Comparison of ENCODE assay signal across 20 cellular contexts in genomic region chr7:26964409-26964808, GRCh38.
DNase-seq lines count a peak whose midpoint lies in the region; FAIRE-seq and TF ChIP-seq lines count a peak whose summit lies in the region.
"Had no signal": no experiment of that assay in that cellular context is flagged by ENCODE, and none has a peak within 500 bp of the region (broad histone marks: within the 10 kb centered on the region; RNA-seq: fewer than 3 reads in every experiment).

No MANE protein-coding gene starts in this region.

- no peak overlapping the region for H3K27ac ChIP-seq in OCI-LY7 (ENCODE audit: low read depth, low read length, poor library complexity, severe bottlenecking)
- H3K27ac ChIP-seq in neutrophil: peak overlapping the region; percentile 51
- H3K27ac ChIP-seq: A549 had no signal

- CTCF ChIA-PET in OCI-LY7 (lab: Charles Lee; ENCODE audit: unreplicated experiment): no interaction called here

- H3K4me1 ChIP-seq in OCI-LY7 (ENCODE audit: insufficient read depth, low read length, poor library complexity, severe bottlenecking) (peaks cover 15% of the 10 kb centered on the region), neutrophil (ENCODE audit: control insufficient read depth in 1 of 2, insufficient read depth in 1 of 2, low read depth in 1 of 2, low read length in 1 of 2) (peaks cover 7 to 12% of the 10 kb centered on the region in 2 experiments)

- H3K9me2 ChIP-seq in OCI-LY7 (ENCODE audit: insufficient read depth, low read length): no peaks in the 10 kb centered on the region

- DNase-seq in NOMO-1 treated with DMSO at 0.1 percent for 48 hours (lab: John Stamatoyannopoulos, UW; ENCODE audit: unreplicated experiment) (peak; percentile 64), NOMO-1 treated with dmso at 0.1 percent for 144 hours (lab: John Stamatoyannopoulos, UW; ENCODE audit: unreplicated experiment) (no peak), Kasumi-1 (lab: John Stamatoyannopoulos, UW) (peak; percentile 78 to 84), OCI-LY7 (ENCODE audit: low spot score) (peak; percentile 14), NCI-H774 (lab: John Stamatoyannopoulos, UW) (no peak), RCC 7860 (ENCODE audit: low spot score) (no peak), MG63 (no peak)
- DNase-seq: CD4-positive, alpha-beta T cell; COR-L47; DMS79; GOT3; HCEC 1CT; MM.1S; NCI-H187; NCI-H2107; NCI-H2227 treated with DMSO at 0.1 percent for 48 hours; NCI-H510A had no signal

- H3K4me3 ChIP-seq in OCI-LY7 (ENCODE audit: low read depth, low read length, poor library complexity, severe bottlenecking) (peak overlapping the region; percentile 28), neutrophil (ENCODE audit: low read depth in 1 of 2, low read length in 1 of 2) (no peak overlapping the region), MG63 (no peak overlapping the region)
- H3K4me3 ChIP-seq: A549 had no signal

- no TSS peak for BruUV-seq in OCI-LY7 (replicated peaks; lab: Mats Ljungman, UMichigan)

- POLR2A ChIA-PET in OCI-LY7 (lab: Charles Lee): interaction anchor here (0.6 to 1.3 kb wide), 2 partner anchors 14 to 1376 kb away, joined by 3 read pairs; no protein-coding TSS in a partner anchor

- H3K9me3 ChIP-seq in OCI-LY7 (ENCODE audit: low read length) (no peaks in the 10 kb centered on the region), neutrophil (no peaks in the 10 kb centered on the region), MG63 (no peaks in the 10 kb centered on the region)
- H3K9me3 ChIP-seq: A549 had no signal

- no peaks in the 10 kb centered on the region for H4K20me1 ChIP-seq in OCI-LY7 (ENCODE audit: insufficient read depth, low read length)

- FAIRE-seq in RCC 7860 (lab: Jason Lieb, UNC): no peak
- FAIRE-seq: A549, HTR-8/SVneo had no signal

- TF ChIP-seq CTCF in OCI-LY7 (conservative IDR thresholded peaks at IDR 0.05; ENCODE audit: low read length): no peak
- no peak for TF ChIP-seq CTCF in neutrophil (IDR thresholded peaks at IDR 0.05)

- H2AFZ ChIP-seq in OCI-LY7 (ENCODE audit: low read length): peak overlapping the region; percentile 18; the same call in 1 of the 2 replicates

- H3K27me3 ChIP-seq in neutrophil: no peaks in the 10 kb centered on the region
- no peaks in the 10 kb centered on the region for H3K27me3 ChIP-seq in MG63

- intact Hi-C loops in OCI-LY7 (cut with micrococcal nuclease; ENCODE audit: unreplicated experiment): loop anchor here (2.0 kb wide), 1 partner anchor 100 kb away; the partner anchor contains the start of gene SKAP2

- H3K79me2 ChIP-seq in OCI-LY7 (ENCODE audit: insufficient read depth, low read depth, low read length): no peaks in the 10 kb centered on the region

- H3K4me2 ChIP-seq in OCI-LY7 (ENCODE audit: low read length): peak overlapping the region; percentile 66
- H3K4me2 ChIP-seq: A549 had no signal

- no peaks in the 10 kb centered on the region for H3K36me3 ChIP-seq in OCI-LY7 (ENCODE audit: insufficient read depth, low read length)
- no peaks in the 10 kb centered on the region for H3K36me3 ChIP-seq in neutrophil
- H3K36me3 ChIP-seq in MG63: no peaks in the 10 kb centered on the region

Comparison
In these comparisons a context has a peak if more than half of its experiments do, and no peak if none do; other contexts are left out.
1. DNase-seq: peak in NOMO-1 treated with DMSO at 0.1 percent for 48 hours (single experiment), Kasumi-1 (2 of 2) and OCI-LY7 (single experiment); none in NOMO-1 treated with dmso at 0.1 percent for 144 hours (single experiment), NCI-H774 (single experiment), RCC 7860 (single experiment) and MG63 (single experiment).